Comparison of ENCODE assay signal across 1 cellular context in the genomic region with DNA sequence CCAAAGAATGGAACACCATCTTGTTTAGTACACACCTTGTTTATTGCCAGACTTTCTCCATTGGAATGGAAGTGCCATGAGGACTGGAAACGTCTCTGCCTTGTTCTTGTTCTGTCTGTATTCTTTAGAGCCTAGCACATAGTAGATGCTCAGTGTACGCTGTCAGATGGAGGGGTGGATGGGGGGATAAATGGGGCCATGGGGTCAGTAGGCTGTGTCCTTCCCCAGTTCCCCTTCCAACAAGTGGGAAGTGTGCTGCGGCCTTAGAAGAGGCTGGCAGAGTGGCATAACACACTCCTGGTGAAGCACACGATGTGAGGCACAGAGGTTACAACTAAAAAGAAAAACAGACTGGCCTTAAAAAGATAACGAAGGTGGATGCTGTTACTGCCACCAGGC.
TF ChIP-seq lines count a peak whose summit lies in the region.

No MANE protein-coding gene starts in this region.

TF ChIP-seq in WTC11, 78 proteins besides CTCF, POLR2A, EP300 and RAD21:
- TF ChIP-seq, protein P1, sequence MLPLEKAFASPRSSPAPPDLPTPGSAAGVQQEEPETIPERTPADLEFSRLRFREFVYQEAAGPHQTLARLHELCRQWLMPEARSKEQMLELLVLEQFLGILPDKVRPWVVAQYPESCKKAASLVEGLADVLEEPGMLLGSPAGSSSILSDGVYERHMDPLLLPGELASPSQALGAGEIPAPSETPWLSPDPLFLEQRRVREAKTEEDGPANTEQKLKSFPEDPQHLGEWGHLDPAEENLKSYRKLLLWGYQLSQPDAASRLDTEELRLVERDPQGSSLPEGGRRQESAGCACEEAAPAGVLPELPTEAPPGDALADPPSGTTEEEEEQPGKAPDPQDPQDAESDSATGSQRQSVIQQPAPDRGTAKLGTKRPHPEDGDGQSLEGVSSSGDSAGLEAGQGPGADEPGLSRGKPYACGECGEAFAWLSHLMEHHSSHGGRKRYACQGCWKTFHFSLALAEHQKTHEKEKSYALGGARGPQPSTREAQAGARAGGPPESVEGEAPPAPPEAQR (CRISPR knock-in tag; IDR thresholded peaks at IDR 0.05), result no peak
- TF ChIP-seq ZNF138 (CRISPR knock-in tag; conservative IDR thresholded peaks at IDR 0.05) (no peak), ZBTB21 (CRISPR knock-in tag; IDR thresholded peaks at IDR 0.05; ENCODE audit: borderline replicate concordance) (no peak), TCF7 (CRISPR knock-in tag; IDR thresholded peaks at IDR 0.05; ENCODE audit: low read depth) (no peak), TEAD4 (CRISPR knock-in tag; IDR thresholded peaks at IDR 0.05) (no peak)
- TF ChIP-seq, protein P2, sequence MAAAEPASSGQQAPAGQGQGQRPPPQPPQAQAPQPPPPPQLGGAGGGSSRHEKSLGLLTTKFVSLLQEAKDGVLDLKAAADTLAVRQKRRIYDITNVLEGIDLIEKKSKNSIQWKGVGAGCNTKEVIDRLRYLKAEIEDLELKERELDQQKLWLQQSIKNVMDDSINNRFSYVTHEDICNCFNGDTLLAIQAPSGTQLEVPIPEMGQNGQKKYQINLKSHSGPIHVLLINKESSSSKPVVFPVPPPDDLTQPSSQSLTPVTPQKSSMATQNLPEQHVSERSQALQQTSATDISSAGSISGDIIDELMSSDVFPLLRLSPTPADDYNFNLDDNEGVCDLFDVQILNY (CRISPR knock-in tag; IDR thresholded peaks at IDR 0.05), result no peak
TF ChIP-seq in WTC11: peak in this region for 0.
